ENCODE assay signal across 2 cellular contexts in the genomic region with DNA sequence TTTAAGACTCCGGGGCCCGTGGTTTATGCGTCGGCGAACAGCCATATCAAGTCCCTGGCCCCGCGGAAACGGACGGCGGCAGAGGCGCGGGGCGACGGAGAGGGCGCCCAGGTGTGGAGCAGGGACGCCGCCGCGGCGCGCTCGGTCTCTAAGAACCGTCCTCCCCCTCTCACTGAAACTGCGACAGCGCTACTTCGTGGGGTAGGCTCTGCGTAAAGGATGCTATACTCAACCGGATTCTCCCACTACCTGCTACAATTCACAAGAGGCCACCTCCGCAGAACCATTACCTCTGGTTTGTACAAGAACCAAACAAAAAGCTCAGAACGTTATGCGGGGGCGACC.
TF ChIP-seq lines count a peak whose summit lies in the region.

No MANE protein-coding gene starts in this region.

TF ChIP-seq in SK-N-SH treated with all-trans-retinoic acid at 6 μM for 48 hours, 23 proteins besides CTCF, POLR2A, EP300 and RAD21:
- TF ChIP-seq, protein P1, sequence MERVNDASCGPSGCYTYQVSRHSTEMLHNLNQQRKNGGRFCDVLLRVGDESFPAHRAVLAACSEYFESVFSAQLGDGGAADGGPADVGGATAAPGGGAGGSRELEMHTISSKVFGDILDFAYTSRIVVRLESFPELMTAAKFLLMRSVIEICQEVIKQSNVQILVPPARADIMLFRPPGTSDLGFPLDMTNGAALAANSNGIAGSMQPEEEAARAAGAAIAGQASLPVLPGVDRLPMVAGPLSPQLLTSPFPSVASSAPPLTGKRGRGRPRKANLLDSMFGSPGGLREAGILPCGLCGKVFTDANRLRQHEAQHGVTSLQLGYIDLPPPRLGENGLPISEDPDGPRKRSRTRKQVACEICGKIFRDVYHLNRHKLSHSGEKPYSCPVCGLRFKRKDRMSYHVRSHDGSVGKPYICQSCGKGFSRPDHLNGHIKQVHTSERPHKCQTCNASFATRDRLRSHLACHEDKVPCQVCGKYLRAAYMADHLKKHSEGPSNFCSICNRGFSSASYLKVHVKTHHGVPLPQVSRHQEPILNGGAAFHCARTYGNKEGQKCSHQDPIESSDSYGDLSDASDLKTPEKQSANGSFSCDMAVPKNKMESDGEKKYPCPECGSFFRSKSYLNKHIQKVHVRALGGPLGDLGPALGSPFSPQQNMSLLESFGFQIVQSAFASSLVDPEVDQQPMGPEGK (CRISPR knock-in tag; IDR thresholded peaks at IDR 0.05; ENCODE audit: borderline replicate concordance): no peak
- TF ChIP-seq, protein P2, sequence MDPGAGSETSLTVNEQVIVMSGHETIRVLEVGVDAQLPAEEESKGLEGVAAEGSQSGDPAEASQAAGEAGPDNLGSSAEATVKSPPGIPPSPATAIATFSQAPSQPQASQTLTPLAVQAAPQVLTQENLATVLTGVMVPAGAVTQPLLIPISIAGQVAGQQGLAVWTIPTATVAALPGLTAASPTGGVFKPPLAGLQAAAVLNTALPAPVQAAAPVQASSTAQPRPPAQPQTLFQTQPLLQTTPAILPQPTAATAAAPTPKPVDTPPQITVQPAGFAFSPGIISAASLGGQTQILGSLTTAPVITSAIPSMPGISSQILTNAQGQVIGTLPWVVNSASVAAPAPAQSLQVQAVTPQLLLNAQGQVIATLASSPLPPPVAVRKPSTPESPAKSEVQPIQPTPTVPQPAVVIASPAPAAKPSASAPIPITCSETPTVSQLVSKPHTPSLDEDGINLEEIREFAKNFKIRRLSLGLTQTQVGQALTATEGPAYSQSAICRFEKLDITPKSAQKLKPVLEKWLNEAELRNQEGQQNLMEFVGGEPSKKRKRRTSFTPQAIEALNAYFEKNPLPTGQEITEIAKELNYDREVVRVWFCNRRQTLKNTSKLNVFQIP (CRISPR knock-in tag; IDR thresholded peaks at IDR 0.05; ENCODE audit: borderline replicate concordance, low read depth): no peak
- TF ChIP-seq ZNF70 (CRISPR knock-in tag; IDR thresholded peaks at IDR 0.05): no peak
- no peak for TF ChIP-seq SNAI2 (CRISPR knock-in tag; IDR thresholded peaks at IDR 0.05)
- TF ChIP-seq ZC3H10 (CRISPR knock-in tag; IDR thresholded peaks at IDR 0.05): no peak

TF ChIP-seq in K562, 482 proteins besides CTCF, POLR2A, EP300 and RAD21:
- TF ChIP-seq SMAD4 (CRISPR knock-in tag; conservative IDR thresholded peaks at IDR 0.05) (0 out of 2 replicates have a peak, but pooled peaks have one; percentile 3), CHD1 (IDR thresholded peaks at IDR 0.05; ENCODE audit: low read length) (peak; percentile 63), ZEB2 (IDR thresholded peaks at IDR 0.05) (peak; percentile 74), TAF7 (tag; IDR thresholded peaks at IDR 0.05) (no peak), ZNF263 (CRISPR knock-in tag; IDR thresholded peaks at IDR 0.05; ENCODE audit: borderline replicate concordance) (peak; percentile 75; the same call in 1 of the 2 replicates), CREB1 (IDR thresholded peaks at IDR 0.05) (peak; percentile 17; the same call in 1 of the 2 replicates), CREB1 (CRISPR knock-in tag; IDR thresholded peaks at IDR 0.05) (no peak), FOXK1 (CRISPR knock-in tag; IDR thresholded peaks at IDR 0.05; ENCODE audit: borderline replicate concordance) (0 out of 2 replicates have a peak, but pooled peaks have one; percentile 69), PRMT5 (CRISPR knock-in tag; IDR thresholded peaks at IDR 0.05) (no peak), RUNX1 (IDR thresholded peaks at IDR 0.05; ENCODE audit: low read depth) (no peak)
- TF ChIP-seq, protein P3, sequence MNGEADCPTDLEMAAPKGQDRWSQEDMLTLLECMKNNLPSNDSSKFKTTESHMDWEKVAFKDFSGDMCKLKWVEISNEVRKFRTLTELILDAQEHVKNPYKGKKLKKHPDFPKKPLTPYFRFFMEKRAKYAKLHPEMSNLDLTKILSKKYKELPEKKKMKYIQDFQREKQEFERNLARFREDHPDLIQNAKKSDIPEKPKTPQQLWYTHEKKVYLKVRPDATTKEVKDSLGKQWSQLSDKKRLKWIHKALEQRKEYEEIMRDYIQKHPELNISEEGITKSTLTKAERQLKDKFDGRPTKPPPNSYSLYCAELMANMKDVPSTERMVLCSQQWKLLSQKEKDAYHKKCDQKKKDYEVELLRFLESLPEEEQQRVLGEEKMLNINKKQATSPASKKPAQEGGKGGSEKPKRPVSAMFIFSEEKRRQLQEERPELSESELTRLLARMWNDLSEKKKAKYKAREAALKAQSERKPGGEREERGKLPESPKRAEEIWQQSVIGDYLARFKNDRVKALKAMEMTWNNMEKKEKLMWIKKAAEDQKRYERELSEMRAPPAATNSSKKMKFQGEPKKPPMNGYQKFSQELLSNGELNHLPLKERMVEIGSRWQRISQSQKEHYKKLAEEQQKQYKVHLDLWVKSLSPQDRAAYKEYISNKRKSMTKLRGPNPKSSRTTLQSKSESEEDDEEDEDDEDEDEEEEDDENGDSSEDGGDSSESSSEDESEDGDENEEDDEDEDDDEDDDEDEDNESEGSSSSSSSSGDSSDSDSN (IDR thresholded peaks at IDR 0.05; ENCODE audit: borderline replicate concordance in 1 of 2, low read depth in 2 of 2, low read length in 2 of 2): peak in 1 of 2 experiments; percentile 80; a peak in 2 of 4 replicates
- TF ChIP-seq, protein P4, sequence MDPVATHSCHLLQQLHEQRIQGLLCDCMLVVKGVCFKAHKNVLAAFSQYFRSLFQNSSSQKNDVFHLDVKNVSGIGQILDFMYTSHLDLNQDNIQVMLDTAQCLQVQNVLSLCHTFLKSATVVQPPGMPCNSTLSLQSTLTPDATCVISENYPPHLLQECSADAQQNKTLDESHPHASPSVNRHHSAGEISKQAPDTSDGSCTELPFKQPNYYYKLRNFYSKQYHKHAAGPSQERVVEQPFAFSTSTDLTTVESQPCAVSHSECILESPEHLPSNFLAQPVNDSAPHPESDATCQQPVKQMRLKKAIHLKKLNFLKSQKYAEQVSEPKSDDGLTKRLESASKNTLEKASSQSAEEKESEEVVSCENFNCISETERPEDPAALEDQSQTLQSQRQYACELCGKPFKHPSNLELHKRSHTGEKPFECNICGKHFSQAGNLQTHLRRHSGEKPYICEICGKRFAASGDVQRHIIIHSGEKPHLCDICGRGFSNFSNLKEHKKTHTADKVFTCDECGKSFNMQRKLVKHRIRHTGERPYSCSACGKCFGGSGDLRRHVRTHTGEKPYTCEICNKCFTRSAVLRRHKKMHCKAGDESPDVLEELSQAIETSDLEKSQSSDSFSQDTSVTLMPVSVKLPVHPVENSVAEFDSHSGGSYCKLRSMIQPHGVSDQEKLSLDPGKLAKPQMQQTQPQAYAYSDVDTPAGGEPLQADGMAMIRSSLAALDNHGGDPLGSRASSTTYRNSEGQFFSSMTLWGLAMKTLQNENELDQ (CRISPR knock-in tag; IDR thresholded peaks at IDR 0.05; ENCODE audit: borderline replicate concordance): 0 out of 2 replicates have a peak, but pooled peaks have one; percentile 49
- TF ChIP-seq, protein P5, sequence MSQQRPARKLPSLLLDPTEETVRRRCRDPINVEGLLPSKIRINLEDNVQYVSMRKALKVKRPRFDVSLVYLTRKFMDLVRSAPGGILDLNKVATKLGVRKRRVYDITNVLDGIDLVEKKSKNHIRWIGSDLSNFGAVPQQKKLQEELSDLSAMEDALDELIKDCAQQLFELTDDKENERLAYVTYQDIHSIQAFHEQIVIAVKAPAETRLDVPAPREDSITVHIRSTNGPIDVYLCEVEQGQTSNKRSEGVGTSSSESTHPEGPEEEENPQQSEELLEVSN (IDR thresholded peaks at IDR 0.05; ENCODE audit: borderline replicate concordance in 1 of 2, extremely low read depth in 1 of 2, insufficient read depth in 1 of 2, insufficient read length in 1 of 2, low read depth in 1 of 2, low read length in 1 of 2, poor library complexity in 1 of 2, severe bottlenecking in 1 of 2): peak in 1 of 2 experiments; percentile 35
- TF ChIP-seq, protein P6, sequence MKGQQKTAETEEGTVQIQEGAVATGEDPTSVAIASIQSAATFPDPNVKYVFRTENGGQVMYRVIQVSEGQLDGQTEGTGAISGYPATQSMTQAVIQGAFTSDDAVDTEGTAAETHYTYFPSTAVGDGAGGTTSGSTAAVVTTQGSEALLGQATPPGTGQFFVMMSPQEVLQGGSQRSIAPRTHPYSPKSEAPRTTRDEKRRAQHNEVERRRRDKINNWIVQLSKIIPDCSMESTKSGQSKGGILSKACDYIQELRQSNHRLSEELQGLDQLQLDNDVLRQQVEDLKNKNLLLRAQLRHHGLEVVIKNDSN (CRISPR knock-in tag; IDR thresholded peaks at IDR 0.05): 0 out of 2 replicates have a peak, but pooled peaks have one; percentile 2
